ENCODE assay signal across 8 cellular contexts in the genomic region with DNA sequence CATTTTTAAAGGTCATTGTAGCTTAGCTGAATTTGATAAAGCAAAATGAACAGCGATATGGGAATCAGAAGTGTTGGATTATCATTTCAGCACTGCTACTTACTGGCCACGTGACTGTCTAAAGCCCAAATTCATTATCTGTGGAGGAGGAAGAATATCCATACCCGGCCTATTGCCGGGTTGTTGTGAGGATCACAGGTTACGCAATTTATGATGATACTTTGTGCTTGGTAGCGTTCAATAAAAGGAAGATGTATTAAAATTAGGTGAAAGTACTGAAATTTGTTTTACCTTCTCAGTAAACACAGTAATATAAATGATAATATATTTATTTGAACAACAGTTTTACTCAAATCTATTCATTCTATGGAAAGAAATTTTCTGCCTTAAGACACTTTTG.
"Had no signal": no experiment of that assay in that cellular context is flagged by ENCODE, and none has a peak within 500 bp of the region (broad histone marks: within the 10 kb centered on the region; RNA-seq: fewer than 3 reads in every experiment).

No MANE protein-coding gene starts in this region.

- H3K4me3 ChIP-seq: GM12878 had no signal

- DNase-seq: GDM1, GF-D8 had no signal

- ATAC-seq: GM12878 had no signal

- FAIRE-seq: G401.6, GM12878, GM12891, GM12892, GM18507, GM19239 had no signal
